ENCODE assay signal across 16 cellular contexts in genomic region chr9:126957687-126958053, GRCh38. TPM values are rescaled to one million over a fixed set of nuclear protein-coding genes. Genes with fewer than 3 reads are reported as not detected.
A peak's percentile ranks its signal among the peaks of the same experiment; 100 is the strongest.
DNase-seq lines count a peak whose midpoint lies in the region; ATAC-seq, FAIRE-seq and TF ChIP-seq lines count a peak whose summit lies in the region.
"Had no signal": no experiment of that assay in that cellular context is flagged by ENCODE, and none has a peak within 500 bp of the region (broad histone marks: within the 10 kb centered on the region; RNA-seq: fewer than 3 reads in every experiment).

No MANE protein-coding gene starts in this region.

- WGBS in K562 (ENCODE audit: insufficient coverage, low coverage, missing lambda C conversion rate): 12% methylated on average over 3 of the region's 3 CpGs
- WGBS in smooth muscle cell (ENCODE audit: low lambda C conversion rate): 20% methylated on average over 3 of the region's 3 CpGs

- H3K4me3 ChIP-seq in K562: no peak overlapping the region
- no peak overlapping the region for H3K4me3 ChIP-seq in smooth muscle cell
- H3K4me3 ChIP-seq in dorsolateral prefrontal cortex: no peak overlapping the region
- H3K4me3 ChIP-seq: mucosa of descending colon had no signal

- H3K4me1 Mint-ChIP-seq in HFFc6 (ENCODE audit: low read depth): peaks cover 33% of the 10 kb centered on the region
- H3K4me1 Mint-ChIP-seq: activated CD4-positive, alpha-beta T cell treated with anti-CD3 and anti-CD28 coated beads, Interleukin-2, amount 10 ng/mL, durations not matched to agents 24 days and 14 days; activated naive CD8-positive, alpha-beta T cell treated with anti-CD3 and anti-CD28 coated beads, Interleukin-2, amount 10 ng/mL, durations not matched to agents 7 days and 5 days had no signal

- peak overlapping the region; percentile 22; the same call in 1 of the 3 replicates for H3K27ac ChIP-seq in K562 (ENCODE audit: extremely low read depth, low read depth, low read length)
- H3K27ac ChIP-seq in smooth muscle cell (ENCODE audit: low read depth): peak overlapping the region; percentile 52
- peak overlapping the region in 4 of 59 donors; percentile 11 to 40 (median 34) for H3K27ac ChIP-seq in dorsolateral prefrontal cortex

- H3K36me3 Mint-ChIP-seq in HFFc6 (ENCODE audit: low read depth): no peaks in the 10 kb centered on the region
- H3K36me3 Mint-ChIP-seq: activated naive CD8-positive, alpha-beta T cell treated with anti-CD3 and anti-CD28 coated beads, Interleukin-2, amount 10 ng/mL, durations not matched to agents 7 days and 5 days had no signal

- ATAC-seq in K562: no peak
- ATAC-seq in left ventricle myocardium superior: peak; percentile 86
- ATAC-seq in HG02588 (IDR thresholded peaks at IDR 0.05; ENCODE audit: unreplicated experiment): no peak
- no peak for ATAC-seq in HG02884 (IDR thresholded peaks at IDR 0.05; ENCODE audit: unreplicated experiment)

- H3K4me1 ChIP-seq in K562 (replicated peaks in 1 of 2; ENCODE audit: control insufficient read depth in 2 of 2, insufficient read depth in 2 of 2, low read length in 2 of 2): peaks cover 5 to 18% of the 10 kb centered on the region in 2 experiments; a peak in 3 of 5 replicates
- H3K4me1 ChIP-seq in smooth muscle cell (ENCODE audit: low read depth): peaks cover 6% of the 10 kb centered on the region

- no peaks in the 10 kb centered on the region for H3K9me1 ChIP-seq in K562 (ENCODE audit: control insufficient read depth, insufficient read depth, low read length)

- H3K4me2 ChIP-seq in K562 (ENCODE audit: insufficient read depth, low read length): no peak overlapping the region
- peak overlapping the region; percentile 49 for H3K4me2 ChIP-seq in smooth muscle cell

- in situ Hi-C loops in K562 (cut with MboI): no loop called here

- no peak for TF ChIP-seq POLR2A in K562 (conservative IDR thresholded peaks at IDR 0.05)

- H3K9ac ChIP-seq in K562 (ENCODE audit: insufficient read depth in 1 of 2, low read depth in 2 of 2, low read length in 2 of 2) (0 out of 4 replicates have a peak overlapping the region, but pooled peaks of 1 of the 2 experiments have one; percentile 21), smooth muscle cell (ENCODE audit: low read depth) (no peak overlapping the region)

- DNase-seq in HFFc6 (peak; percentile 49), K562 (ENCODE audit: extremely low read depth in 1 of 4, low spot score in 3 of 4) (peak in 2 of 4 experiments; percentile 20 to 23), left ventricle myocardium superior (no peak), smooth muscle cell (lab: John Stamatoyannopoulos, UW; ENCODE audit: unreplicated experiment) (no peak), dorsolateral prefrontal cortex (no peak), NCI-H146 treated with DMSO at 0.1 percent for 48 hours (lab: John Stamatoyannopoulos, UW; ENCODE audit: unreplicated experiment) (no peak)
- DNase-seq: activated CD4-positive, alpha-beta T cell treated with anti-CD3 and anti-CD28 coated beads, Interleukin-2, amount 10 ng/mL, durations not matched to agents 24 days and 14 days; activated naive CD8-positive, alpha-beta T cell treated with anti-CD3 and anti-CD28 coated beads, Interleukin-2, amount 10 ng/mL, durations not matched to agents 7 days and 5 days; NCI-H1694; SHP77; stimulated activated CD4-positive, alpha-beta T cell treated with anti-CD3 and anti-CD28 coated beads, Interleukin-4, amount 100 ng/mL, for 4 hours had no signal

- H3K27ac Mint-ChIP-seq in HFFc6: peak overlapping the region; percentile 95
- H3K27ac Mint-ChIP-seq: activated CD4-positive, alpha-beta T cell treated with anti-CD3 and anti-CD28 coated beads, Interleukin-2, amount 10 ng/mL, durations not matched to agents 24 days and 14 days; activated naive CD8-positive, alpha-beta T cell treated with anti-CD3 and anti-CD28 coated beads, Interleukin-2, amount 10 ng/mL, durations not matched to agents 7 days and 5 days had no signal

- peaks cover 5% of the 10 kb centered on the region for H3K27me3 Mint-ChIP-seq in HFFc6 (ENCODE audit: insufficient read depth)

- H3K27me3 ChIP-seq in K562 (ENCODE audit: control insufficient read depth in 2 of 2, insufficient read depth in 2 of 2, low read length in 2 of 2): peaks cover 0 to 6% of the 10 kb centered on the region in 2 experiments; a peak in 2 of 5 replicates
- no peaks in the 10 kb centered on the region for H3K27me3 ChIP-seq in smooth muscle cell (ENCODE audit: low read depth)
- H3K27me3 ChIP-seq in dorsolateral prefrontal cortex: no peaks in the 10 kb centered on the region

- peak; percentile 33; the same call in 1 of the 2 replicates for TF ChIP-seq EP300 in K562 (IDR thresholded peaks at IDR 0.05; ENCODE audit: low read length)

- no peak overlapping the region; the same call in 1 of the 2 replicates for H3K4me3 Mint-ChIP-seq in HFFc6
- H3K4me3 Mint-ChIP-seq: activated CD4-positive, alpha-beta T cell treated with anti-CD3 and anti-CD28 coated beads, Interleukin-2, amount 10 ng/mL, durations not matched to agents 24 days and 14 days; activated naive CD8-positive, alpha-beta T cell treated with anti-CD3 and anti-CD28 coated beads, Interleukin-2, amount 10 ng/mL, durations not matched to agents 7 days and 5 days had no signal

- H2AFZ ChIP-seq in K562 (ENCODE audit: low read depth, low read length): no peak overlapping the region
- H2AFZ ChIP-seq in smooth muscle cell (ENCODE audit: low read depth): no peak overlapping the region

- intact Hi-C loops in K562 (cut with micrococcal nuclease): no loop called here
- intact Hi-C loops in left ventricle myocardium superior (cut with micrococcal nuclease): no loop called here
- intact Hi-C loops in dorsolateral prefrontal cortex (cut with DNase I): no loop called here

- no peak for TF ChIP-seq RAD21 in K562 (CRISPR knock-in tag; conservative IDR thresholded peaks at IDR 0.05 in 1 of 2, IDR thresholded peaks at IDR 0.05 in 1 of 2)

- no peaks in the 10 kb centered on the region for H3K9me3 Mint-ChIP-seq in HFFc6
- H3K9me3 Mint-ChIP-seq: activated CD4-positive, alpha-beta T cell treated with anti-CD3 and anti-CD28 coated beads, Interleukin-2, amount 10 ng/mL, durations not matched to agents 24 days and 14 days; activated naive CD8-positive, alpha-beta T cell treated with anti-CD3 and anti-CD28 coated beads, Interleukin-2, amount 10 ng/mL, durations not matched to agents 7 days and 5 days had no signal

- CTCF ChIA-PET in K562 (lab: Yijun Ruan, JAX; ENCODE audit: low intra/inter-chr PET ratio): no interaction called here

- FAIRE-seq in K562 (lab: Jason Lieb, UNC): no peak
- FAIRE-seq: D721Med, frontal cortex had no signal

- H3K79me2 ChIP-seq in K562 (ENCODE audit: control insufficient read depth, insufficient read depth, low read length) (no peaks in the 10 kb centered on the region), smooth muscle cell (ENCODE audit: low read depth) (no peaks in the 10 kb centered on the region)

- no TSS peak for BruUV-seq in K562 (replicated peaks; lab: Mats Ljungman, UMichigan)

- H3K9me3 ChIP-seq in K562 (replicated peaks; ENCODE audit: control insufficient read depth, insufficient read depth, low read depth, low read length) (no peaks in the 10 kb centered on the region), smooth muscle cell (replicated peaks; ENCODE audit: low read depth) (no peaks in the 10 kb centered on the region)
- H3K9me3 ChIP-seq: mucosa of descending colon had no signal

- POLR2A ChIA-PET in K562 (lab: Yijun Ruan, JAX): interaction anchor here (1.0 to 1.4 kb wide), 2 partner anchors 12 to 13 kb away, joined by 4 read pairs; no protein-coding TSS in a partner anchor

- no peaks in the 10 kb centered on the region for H3F3A ChIP-seq in smooth muscle cell (ENCODE audit: low read depth)

- TF ChIP-seq CTCF in HFFc6 (IDR thresholded peaks at IDR 0.05) (no peak), K562 (IDR thresholded peaks at IDR 0.05 in 2 of 3, conservative IDR thresholded peaks at IDR 0.05 in 1 of 3; ENCODE audit: insufficient read depth in 2 of 3, low read depth in 1 of 3, low read length in 3 of 3) (no peak), smooth muscle cell (IDR thresholded peaks at IDR 0.05; ENCODE audit: borderline replicate concordance, insufficient read depth, poor library complexity, severe bottlenecking) (no peak), dorsolateral prefrontal cortex (IDR thresholded peaks at IDR 0.05 in 54 of 56, conservative IDR thresholded peaks at IDR 0.05 in 2 of 56; ENCODE audit: low read depth in 1 of 56, partially characterized antibody in 56 of 56) (no peak)

- H4K20me1 ChIP-seq in K562 (replicated peaks; ENCODE audit: control insufficient read depth, insufficient read depth, low read length) (no peaks in the 10 kb centered on the region), smooth muscle cell (ENCODE audit: low read depth) (no peaks in the 10 kb centered on the region)

- H3K36me3 ChIP-seq in K562 (ENCODE audit: control insufficient read depth, insufficient read depth, low read length) (no peaks in the 10 kb centered on the region), smooth muscle cell (ENCODE audit: low read depth) (no peaks in the 10 kb centered on the region)

TF ChIP-seq in K562, 482 proteins besides CTCF, POLR2A, EP300 and RAD21 (continues in another document):
- TF ChIP-seq ZNF165 (CRISPR knock-in tag; IDR thresholded peaks at IDR 0.05; ENCODE audit: borderline replicate concordance): no peak
- TF ChIP-seq SMARCA4 (IDR thresholded peaks at IDR 0.05): peak; percentile 60; the same call in 1 of the 2 replicates

RNA-seq across cellular contexts. Expression of gene RALGPS1, which starts 43.1 kb away (rescaled TPM):
- 1 to 10 TPM in 4 of 6 experiments, under 1 TPM in 2; 0.68 to 1.6 (median 1.1) TPM for total RNA-seq in HFFc6 (2021; fragmentation: NEBNext Ultra II Directional; extraction: Animal tissue kit (Norgen Biotek cat#: 25700))
- 14.4 and 14.5 TPM in 2 replicates for total RNA-seq in K562 (2011; cell fraction: chromatin; rRNA removed; ENCODE audit: low replicate concordance)
- 6.3 and 10.0 TPM in 2 replicates for total RNA-seq in K562 (2011; cell fraction: nucleolus; rRNA removed)
- 11.3 and 14.1 TPM in 2 replicates for total RNA-seq in K562 (2011; cell fraction: nucleoplasm; rRNA removed)
- 1.5 and 1.6 TPM in 2 replicates for total RNA-seq in K562 (2014; rRNA removed)
- 1.2 and 1.9 TPM in 2 replicates for total RNA-seq in K562 (2014; rRNA removed; fragmentation: Illumina TruSeq; extraction: Trizol)
- 1.3 and 1.5 TPM in 2 replicates for total RNA-seq in K562 (2015; rRNA removed; fragmentation: Illumina TruSeq; extraction: Trizol)
- 1.9 and 2.6 TPM in 2 replicates for total RNA-seq in K562 (2021)
- 1.2 and 1.5 TPM in 2 replicates for polyA plus RNA-seq in K562 (2011; rRNA removed)
- 0.83 and 1.1 TPM in 2 replicates for polyA plus RNA-seq in K562 (2011; cell fraction: cytosol; rRNA removed)
- 4.3 and 6.0 TPM in 2 replicates for polyA plus RNA-seq in K562 (2011; cell fraction: nucleus; rRNA removed)
- 1.4 and 2.7 TPM in 2 replicates for polyA plus RNA-seq in K562 (2012)
- polyA plus RNA-seq in K562 (2014; fragmentation: Illumina TruSeq; extraction: Trizol): 1.9 and 2.2 TPM in 2 replicates
- polyA plus RNA-seq in K562 (2014; fragmentation: Nextera tagmentation; extraction: Ambion mirVana): under 1 TPM; 0.04 to 0.20 TPM
- polyA plus RNA-seq in K562 (2014; rRNA removed): 1.5 and 6.3 TPM in 2 replicates
- 1.2 and 2.2 TPM in 2 replicates for polyA minus RNA-seq in K562 (2011; rRNA and poly(A)+ RNA removed)
- polyA minus RNA-seq in K562 (2011; cell fraction: cytosol; rRNA and poly(A)+ RNA removed): 1.6 TPM in 1 of 2 replicates, not detected in the other
- polyA minus RNA-seq in K562 (2011; cell fraction: nucleus; rRNA and poly(A)+ RNA removed): 1.9 and 4.4 TPM in 2 replicates
- total RNA-seq in left ventricle myocardium superior: 21.1 TPM
- total RNA-seq in smooth muscle cell: 4.0 and 4.4 TPM in 2 replicates
- 2.1 and 2.3 TPM in 2 replicates for polyA plus RNA-seq in smooth muscle cell
- total RNA-seq in dorsolateral prefrontal cortex: 10 to 100 TPM; 49.6 to 99.1 (median 71.8) TPM
